In the genomic region with DNA sequence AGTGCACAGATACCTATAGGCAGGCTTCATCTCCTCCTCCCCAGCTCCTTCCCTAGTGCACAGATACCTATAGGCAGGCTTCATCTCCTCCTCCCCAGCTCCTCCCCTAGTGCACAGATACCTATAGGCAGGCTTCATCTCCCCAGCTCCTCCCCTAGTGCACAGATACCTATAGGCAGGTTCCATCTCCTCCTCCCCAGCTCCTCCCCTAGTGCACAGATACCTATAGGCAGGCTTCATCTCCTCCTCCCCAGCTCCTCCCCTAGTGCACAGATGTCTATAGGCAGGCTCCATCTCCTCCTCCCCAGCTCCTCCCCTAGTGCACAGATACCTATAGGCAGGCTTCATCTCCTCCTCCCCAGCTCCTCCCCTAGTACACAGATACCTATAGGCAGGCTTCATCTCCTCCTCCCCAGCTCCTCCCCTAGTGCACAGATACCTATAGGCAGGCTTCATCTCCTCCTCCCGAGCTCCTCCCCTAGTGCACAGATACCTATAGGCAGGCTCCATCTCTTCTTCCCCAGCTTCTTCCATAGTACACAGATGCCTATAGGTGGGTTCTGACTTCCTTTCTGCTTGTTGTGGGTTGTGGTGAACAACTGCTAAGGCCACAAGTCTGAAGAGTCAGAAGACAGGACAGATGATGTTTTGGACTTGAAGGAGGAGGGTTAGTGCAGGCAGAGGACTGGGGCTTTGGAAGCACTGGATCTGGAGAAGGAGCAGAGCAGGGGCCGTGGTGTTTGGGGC, we compare ENCODE assay signal across 8 cellular contexts. TPM values are rescaled to one million over a fixed set of nuclear protein-coding genes. Genes with fewer than 3 reads are reported as not detected.
A peak's percentile ranks its signal among the peaks of the same experiment; 100 is the strongest.
DNase-seq lines count a peak whose midpoint lies in the region; ATAC-seq and TF ChIP-seq lines count a peak whose summit lies in the region.
"Not testable (repeated sequence)": the region's sequence is repeated elsewhere in the genome, so short reads cannot be mapped to it uniquely, and the experiment has no call there.

No MANE protein-coding gene starts in this region.

- H3K4me1 ChIP-seq in DOHH2 (ENCODE audit: control insufficient read depth, low read length): peaks cover 45% of the 10 kb centered on the region

- CTCF ChIA-PET in activated CD8-positive, alpha-beta T cell treated with anti-CD3 and anti-CD28 coated beads, Interleukin-2, amount 10 ng/mL, durations not matched to agents 7 days and 5 days (lab: Charles Lee): interaction anchor here (0.7 to 2.4 kb wide), 6 partner anchors 15 to 129 kb away, joined by 3 to 9 read pairs (median 4); no protein-coding TSS in a partner anchor

- not testable (repeated sequence) for H3K9me3 Mint-ChIP-seq in activated CD8-positive, alpha-beta T cell treated with anti-CD3 and anti-CD28 coated beads, Interleukin-2, amount 10 ng/mL, durations not matched to agents 7 days and 5 days (ENCODE audit: insufficient read depth)

- H3K79me2 ChIP-seq in DOHH2 (ENCODE audit: control insufficient read depth, low read length): peaks cover 86% of the 10 kb centered on the region

- POLR2A ChIA-PET in activated CD8-positive, alpha-beta T cell treated with anti-CD3 and anti-CD28 coated beads, Interleukin-2, amount 10 ng/mL, durations not matched to agents 7 days and 5 days (lab: Charles Lee): interaction anchor here (0.6 to 2.9 kb wide), 11 partner anchors 14 to 1175 kb away, joined by 3 to 41 read pairs (median 4); partner anchors contain the start of genes SORL1 and SORL1-AS1

- peak; percentile 30 for DNase-seq in NAMALWA (ENCODE audit: low spot score)
- peak; percentile 89 for DNase-seq in activated CD8-positive, alpha-beta T cell treated with anti-CD3 and anti-CD28 coated beads, Interleukin-2, amount 10 ng/mL, durations not matched to agents 7 days and 5 days
- peak; percentile 22 for DNase-seq in effector CD8-positive, alpha-beta T cell (lab: John Stamatoyannopoulos, UW)
- peak; percentile 25 for DNase-seq in stimulated activated CD8-positive, alpha-beta memory T cell treated with anti-CD3 and anti-CD28 coated beads, Interleukin-12 subunit alpha, Interleukin-12 subunit beta, amount 100 ng/mL, for 1 hour (ENCODE audit: low read depth)

- not testable (repeated sequence) for H3K9me3 ChIP-seq in DOHH2 (ENCODE audit: control insufficient read depth, insufficient read depth, low read length)

- H3K36me3 ChIP-seq in DOHH2 (ENCODE audit: control insufficient read depth, low read length): peaks cover 81% of the 10 kb centered on the region

- not testable (repeated sequence) for H3K9me2 ChIP-seq in DOHH2 (replicated peaks; ENCODE audit: control insufficient read depth, low read length)

- ATAC-seq in GM19035 (IDR thresholded peaks at IDR 0.05; ENCODE audit: unreplicated experiment) (peak; percentile 50), GM21786 (IDR thresholded peaks at IDR 0.05; ENCODE audit: unreplicated experiment) (peak; percentile 48), HG03159 (IDR thresholded peaks at IDR 0.05; ENCODE audit: unreplicated experiment) (peak; percentile 76)
- ATAC-seq in activated CD8-positive, alpha-beta T cell treated with anti-CD3 and anti-CD28 coated beads, Interleukin-2, amount 10 ng/mL, durations not matched to agents 7 days and 5 days: peak; percentile 93

- not testable (repeated sequence) for H3K27me3 Mint-ChIP-seq in activated CD8-positive, alpha-beta T cell treated with anti-CD3 and anti-CD28 coated beads, Interleukin-2, amount 10 ng/mL, durations not matched to agents 7 days and 5 days (ENCODE audit: low read depth)

- peak overlapping the region; percentile 55 for H3K4me2 ChIP-seq in DOHH2 (ENCODE audit: low read length)

- H3K27ac ChIP-seq in DOHH2 (ENCODE audit: low read depth, low read length): peak overlapping the region; percentile 61

- peak overlapping the region; percentile 71 for H3K4me3 Mint-ChIP-seq in activated CD8-positive, alpha-beta T cell treated with anti-CD3 and anti-CD28 coated beads, Interleukin-2, amount 10 ng/mL, durations not matched to agents 7 days and 5 days

- not testable (repeated sequence) for H3F3A ChIP-seq in DOHH2 (ENCODE audit: control insufficient read depth, insufficient read depth)

- H3K36me3 Mint-ChIP-seq in activated CD8-positive, alpha-beta T cell treated with anti-CD3 and anti-CD28 coated beads, Interleukin-2, amount 10 ng/mL, durations not matched to agents 7 days and 5 days (ENCODE audit: low read depth): peaks cover 61% of the 10 kb centered on the region

- not testable (repeated sequence) for H4K20me1 ChIP-seq in DOHH2 (ENCODE audit: control insufficient read depth, insufficient read depth, low read depth, low read length)

- peak overlapping the region; percentile 32 for H3K4me3 ChIP-seq in DOHH2 (ENCODE audit: low read length)

- peak overlapping the region; percentile 93 for H3K27ac Mint-ChIP-seq in activated CD8-positive, alpha-beta T cell treated with anti-CD3 and anti-CD28 coated beads, Interleukin-2, amount 10 ng/mL, durations not matched to agents 7 days and 5 days

- peaks cover 65% of the 10 kb centered on the region for H3K4me1 Mint-ChIP-seq in activated CD8-positive, alpha-beta T cell treated with anti-CD3 and anti-CD28 coated beads, Interleukin-2, amount 10 ng/mL, durations not matched to agents 7 days and 5 days (ENCODE audit: low read depth)

- not testable (repeated sequence) for TF ChIP-seq CTCF in DOHH2 (IDR thresholded peaks at IDR 0.05; ENCODE audit: low read depth, low read length, poor library complexity, severe bottlenecking)

- H3K27me3 ChIP-seq in DOHH2 (ENCODE audit: control insufficient read depth, low read length): not testable (repeated sequence)

RNA-seq across cellular contexts. Expression of gene SORL1, which starts 29.5 kb away (rescaled TPM):
- 100 to 1,000 TPM in 1 of 2 experiments, 10 to 100 TPM in 1; 98.9 to 107 TPM for total RNA-seq in activated CD8-positive, alpha-beta T cell treated with anti-CD3 and anti-CD28 coated beads, Interleukin-2, amount 10 ng/mL, durations not matched to agents 7 days and 5 days

Comparison
In these comparisons a context has a peak if more than half of its experiments do, and no peak if none do; other contexts are left out.
1. Peak in every context shown above with its lines: DNase-seq, ATAC-seq, H3K4me3 ChIP-seq and H3K27ac ChIP-seq.
2. DNase-seq: peak in every context shown above with its lines; median percentile 89 in activated CD8-positive, alpha-beta T cell treated with anti-CD3 and anti-CD28 coated beads, Interleukin-2, amount 10 ng/mL, durations not matched to agents 7 days and 5 days; 30 in NAMALWA; 25 in stimulated activated CD8-positive, alpha-beta memory T cell treated with anti-CD3 and anti-CD28 coated beads, Interleukin-12 subunit alpha, Interleukin-12 subunit beta, amount 100 ng/mL, for 1 hour; 22 in effector CD8-positive, alpha-beta T cell.